ENCODE assay signal across 8 cellular contexts in the genomic region with DNA sequence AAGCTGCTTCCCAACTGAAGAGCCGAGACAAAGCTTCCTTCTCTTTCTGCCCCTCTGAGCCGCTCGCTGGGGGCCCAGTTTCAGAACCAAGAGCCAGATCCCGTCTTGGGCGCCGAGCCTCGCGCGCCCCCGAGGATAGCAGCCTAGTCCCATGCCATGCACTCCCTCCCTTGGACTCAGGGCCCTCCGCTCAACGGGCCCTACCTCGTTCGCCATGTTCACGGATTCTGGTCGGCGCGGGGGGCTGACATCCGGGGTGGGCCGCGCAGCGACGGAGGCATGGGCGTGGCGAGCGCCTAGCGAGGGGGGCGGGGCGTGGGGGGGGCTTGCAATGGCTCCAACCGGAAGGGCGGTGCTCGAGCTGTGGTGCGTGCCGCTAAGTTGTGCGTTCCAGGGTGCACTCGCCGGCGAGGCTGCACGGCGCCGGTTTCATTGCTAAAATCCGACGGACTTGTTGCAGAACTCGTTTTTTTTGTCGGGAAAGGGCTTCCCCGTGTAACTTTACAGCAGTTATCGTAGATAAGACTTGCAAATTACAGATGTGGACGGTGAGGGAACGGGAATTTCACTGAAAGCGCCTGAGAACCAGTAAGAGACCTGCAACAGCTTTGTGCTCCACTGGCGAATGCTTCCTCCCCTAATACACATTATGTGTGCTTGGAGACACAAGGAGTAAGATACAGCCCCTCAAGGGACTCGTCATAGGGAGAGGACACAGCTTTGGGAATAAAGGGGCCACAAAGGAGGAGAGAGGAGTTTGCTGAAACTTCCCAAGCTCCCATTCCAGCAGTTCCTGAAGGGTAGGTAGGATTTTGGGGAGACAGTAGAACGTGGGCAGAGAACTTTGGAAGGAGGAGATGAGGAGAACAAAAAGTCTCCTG. TPM values are rescaled to one million over a fixed set of nuclear protein-coding genes. Genes with fewer than 3 reads are reported as not detected.
DNase-seq lines count a peak whose midpoint lies in the region; ATAC-seq and TF ChIP-seq lines count a peak whose summit lies in the region.

A gene (minus strand): TSS at position 304 of the 881 bp plus-strand sequence. CDS start 88 bp downstream, at position 216.

- H3K9me3 Mint-ChIP-seq in stimulated activated naive CD8-positive, alpha-beta T cell treated with anti-CD3 and anti-CD28 coated beads, Interleukin-15, amount 100 ng/mL, for 72 hours = peaks cover 0 to 6% of the 10 kb centered on the region in 2 donors

- ATAC-seq in stimulated activated naive CD8-positive, alpha-beta T cell treated with anti-CD3 and anti-CD28 coated beads, Interleukin-15, amount 100 ng/mL, for 72 hours = peak; percentile 98

- H3K9me2 ChIP-seq in neural cell (ENCODE audit: insufficient read depth, low read length) = no peaks in the 10 kb centered on the region

- H3K27ac Mint-ChIP-seq in stimulated activated naive CD8-positive, alpha-beta T cell treated with anti-CD3 and anti-CD28 coated beads, Interleukin-15, amount 100 ng/mL, for 72 hours = peak within 1 kb of the TSS; percentile 97 to 99

- peak within 1 kb of the TSS; percentile 89 for H3K9ac ChIP-seq in neural cell (ENCODE audit: low read length)

- peak; percentile 83 for DNase-seq in EL
- DNase-seq in H4 (ENCODE audit: low spot score) = peak; percentile 80
- peak; percentile 54 for DNase-seq in LNCaP clone FGC (ENCODE audit: low read depth)
- DNase-seq in SIG-M5 (lab: John Stamatoyannopoulos, UW) = peak; percentile 21
- DNase-seq in activated gamma-delta T cell (lab: John Stamatoyannopoulos, UW) = peak; percentile 78
- DNase-seq in fibroblast of villous mesenchyme (ENCODE audit: low read depth) = peak; percentile 88
- peak; percentile 82 to 86 for DNase-seq in stimulated activated naive CD8-positive, alpha-beta T cell treated with anti-CD3 and anti-CD28 coated beads, Interleukin-15, amount 100 ng/mL, for 72 hours

- peak; percentile 27 for TF ChIP-seq RAD21 in neural cell (conservative IDR thresholded peaks at IDR 0.05)

- H3K27me3 ChIP-seq in neural cell (ENCODE audit: insufficient read depth, low read depth, low read length) = no peaks in the 10 kb centered on the region

- H3K36me3 ChIP-seq in neural cell (ENCODE audit: insufficient read depth, low read length) = no peaks in the 10 kb centered on the region

- no peaks in the 10 kb centered on the region for H3K27me3 Mint-ChIP-seq in stimulated activated naive CD8-positive, alpha-beta T cell treated with anti-CD3 and anti-CD28 coated beads, Interleukin-15, amount 100 ng/mL, for 72 hours

- H3K9me3 ChIP-seq in neural cell (ENCODE audit: low read length) = no peaks in the 10 kb centered on the region

- peak within 1 kb of the TSS; percentile 99 for H3K4me2 ChIP-seq in neural cell (ENCODE audit: low read length)

- no peaks in the 10 kb centered on the region for H3F3A ChIP-seq in neural cell (ENCODE audit: insufficient read depth, low read length, poor library complexity, severe bottlenecking)

- no peak for TF ChIP-seq EP300 in neural cell (conservative IDR thresholded peaks at IDR 0.05; ENCODE audit: poor library complexity, severe bottlenecking)

- peaks cover 36% of the 10 kb centered on the region for H3K79me2 ChIP-seq in neural cell (replicated peaks; ENCODE audit: insufficient read depth, low read length)

- H3K4me1 Mint-ChIP-seq in stimulated activated naive CD8-positive, alpha-beta T cell treated with anti-CD3 and anti-CD28 coated beads, Interleukin-15, amount 100 ng/mL, for 72 hours = peaks cover 55% of the 10 kb centered on the region

- H3K4me3 ChIP-seq in LNCaP clone FGC (ENCODE audit: low read depth, low read length) (peak within 1 kb of the TSS; percentile 86), fibroblast of villous mesenchyme (ENCODE audit: low read depth, low read length) (peak within 1 kb of the TSS; percentile 76), neural cell (ENCODE audit: low read length) (peak within 1 kb of the TSS; percentile 89)

- peak within 1 kb of the TSS; percentile 93 for H2AFZ ChIP-seq in neural cell (ENCODE audit: low read depth, low read length)

- no peak for TF ChIP-seq CTCF in LNCaP clone FGC (IDR thresholded peaks at IDR 0.05; ENCODE audit: control insufficient read depth, extremely low read depth, insufficient read depth)
- no peak for TF ChIP-seq CTCF in fibroblast of villous mesenchyme (IDR thresholded peaks at IDR 0.05; ENCODE audit: insufficient read depth, low read depth, low read length)
- peak; percentile 16 for TF ChIP-seq CTCF in neural cell (IDR thresholded peaks at IDR 0.05; ENCODE audit: poor library complexity, severe bottlenecking)

- peak within 1 kb of the TSS; percentile 91 to 95 for H3K4me3 Mint-ChIP-seq in stimulated activated naive CD8-positive, alpha-beta T cell treated with anti-CD3 and anti-CD28 coated beads, Interleukin-15, amount 100 ng/mL, for 72 hours

- H3K27ac ChIP-seq in neural cell (ENCODE audit: low read length) = peak within 1 kb of the TSS; percentile 87

- H4K20me1 ChIP-seq in neural cell (ENCODE audit: insufficient read depth) = no peaks in the 10 kb centered on the region

TF ChIP-seq in neural cell, 6 proteins besides CTCF, POLR2A, EP300 and RAD21:
- TF ChIP-seq POLR2AphosphoS5 (IDR thresholded peaks at IDR 0.05) (peak; percentile 96), MXI1 (conservative IDR thresholded peaks at IDR 0.05; ENCODE audit: poor library complexity, severe bottlenecking) (peak; percentile 70), SMC3 (conservative IDR thresholded peaks at IDR 0.05; ENCODE audit: poor library complexity) (peak; percentile 18), TAF1 (IDR thresholded peaks at IDR 0.05; ENCODE audit: low read depth) (peak; percentile 92), EZH2 (IDR thresholded peaks at IDR 0.05; ENCODE audit: borderline replicate concordance, insufficient read depth, low read length, poor library complexity, severe bottlenecking) (no peak)
- TF ChIP-seq, protein P1, sequence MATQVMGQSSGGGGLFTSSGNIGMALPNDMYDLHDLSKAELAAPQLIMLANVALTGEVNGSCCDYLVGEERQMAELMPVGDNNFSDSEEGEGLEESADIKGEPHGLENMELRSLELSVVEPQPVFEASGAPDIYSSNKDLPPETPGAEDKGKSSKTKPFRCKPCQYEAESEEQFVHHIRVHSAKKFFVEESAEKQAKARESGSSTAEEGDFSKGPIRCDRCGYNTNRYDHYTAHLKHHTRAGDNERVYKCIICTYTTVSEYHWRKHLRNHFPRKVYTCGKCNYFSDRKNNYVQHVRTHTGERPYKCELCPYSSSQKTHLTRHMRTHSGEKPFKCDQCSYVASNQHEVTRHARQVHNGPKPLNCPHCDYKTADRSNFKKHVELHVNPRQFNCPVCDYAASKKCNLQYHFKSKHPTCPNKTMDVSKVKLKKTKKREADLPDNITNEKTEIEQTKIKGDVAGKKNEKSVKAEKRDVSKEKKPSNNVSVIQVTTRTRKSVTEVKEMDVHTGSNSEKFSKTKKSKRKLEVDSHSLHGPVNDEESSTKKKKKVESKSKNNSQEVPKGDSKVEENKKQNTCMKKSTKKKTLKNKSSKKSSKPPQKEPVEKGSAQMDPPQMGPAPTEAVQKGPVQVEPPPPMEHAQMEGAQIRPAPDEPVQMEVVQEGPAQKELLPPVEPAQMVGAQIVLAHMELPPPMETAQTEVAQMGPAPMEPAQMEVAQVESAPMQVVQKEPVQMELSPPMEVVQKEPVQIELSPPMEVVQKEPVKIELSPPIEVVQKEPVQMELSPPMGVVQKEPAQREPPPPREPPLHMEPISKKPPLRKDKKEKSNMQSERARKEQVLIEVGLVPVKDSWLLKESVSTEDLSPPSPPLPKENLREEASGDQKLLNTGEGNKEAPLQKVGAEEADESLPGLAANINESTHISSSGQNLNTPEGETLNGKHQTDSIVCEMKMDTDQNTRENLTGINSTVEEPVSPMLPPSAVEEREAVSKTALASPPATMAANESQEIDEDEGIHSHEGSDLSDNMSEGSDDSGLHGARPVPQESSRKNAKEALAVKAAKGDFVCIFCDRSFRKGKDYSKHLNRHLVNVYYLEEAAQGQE (IDR thresholded peaks at IDR 0.05; ENCODE audit: borderline replicate concordance) = peak; percentile 87

RNA-seq across cellular contexts. Expression of the gene that starts here (rescaled TPM):
- 199 and 221 TPM in 2 replicates for total RNA-seq in H4 (2014; rRNA removed; shearing (Covaris generic))
- 247 and 252 TPM in 2 replicates for total RNA-seq in fibroblast of villous mesenchyme
- polyA plus RNA-seq in neural cell = 185 and 201 TPM in 2 replicates
- 203 and 214 TPM in 2 replicates for polyA minus RNA-seq in neural cell

Comparison
In these comparisons a context has a peak if more than half of its experiments do, and no peak if none do; other contexts are left out.
1. Peak in every context shown above with its lines: DNase-seq, ATAC-seq, H3K4me3 ChIP-seq and H3K27ac ChIP-seq.
2. DNase-seq: peak in every context shown above with its lines; median percentile 88 in fibroblast of villous mesenchyme; 84 in stimulated activated naive CD8-positive, alpha-beta T cell treated with anti-CD3 and anti-CD28 coated beads, Interleukin-15, amount 100 ng/mL, for 72 hours; 83 in EL; 80 in H4; 78 in activated gamma-delta T cell; 54 in LNCaP clone FGC; 21 in SIG-M5.